1 cellular context compared by ENCODE assay signal in genomic region chr1:230113230-230113604, GRCh38.
TF ChIP-seq lines count a peak whose summit lies in the region.

No MANE protein-coding gene starts in this region.

TF ChIP-seq in WTC11, 78 proteins besides CTCF, POLR2A, EP300 and RAD21 (continued from another document):
- TF ChIP-seq FOXP4 (CRISPR knock-in tag; IDR thresholded peaks at IDR 0.05) (no peak), ZNF138 (CRISPR knock-in tag; conservative IDR thresholded peaks at IDR 0.05) (no peak), HMGA2 (CRISPR knock-in tag; IDR thresholded peaks at IDR 0.05) (no peak), GTF2I (CRISPR knock-in tag; conservative IDR thresholded peaks at IDR 0.05) (no peak), ZNF263 (CRISPR knock-in tag; IDR thresholded peaks at IDR 0.05; ENCODE audit: low read depth) (no peak), GABPB1 (CRISPR knock-in tag; IDR thresholded peaks at IDR 0.05) (no peak), EMX1 (CRISPR knock-in tag; IDR thresholded peaks at IDR 0.05) (no peak), RELA (CRISPR knock-in tag; IDR thresholded peaks at IDR 0.05; ENCODE audit: borderline replicate concordance) (no peak)
